Comparison of ENCODE assay signal across 1 cellular context in genomic region chr1:11729498-11730428, GRCh38.
TF ChIP-seq lines count a peak whose summit lies in the region.

No MANE protein-coding gene starts in this region.

TF ChIP-seq in HEK293, 187 proteins besides CTCF, POLR2A, EP300 and RAD21 (continued from another document):
- TF ChIP-seq ZFHX2 (tag by site-specific recombination; conservative IDR thresholded peaks at IDR 0.05): peak; percentile 98
- TF ChIP-seq ZBTB26 (tag by site-specific recombination; optimal IDR thresholded peaks at IDR 0.05): peak; percentile 35
- TF ChIP-seq, protein P1, sequence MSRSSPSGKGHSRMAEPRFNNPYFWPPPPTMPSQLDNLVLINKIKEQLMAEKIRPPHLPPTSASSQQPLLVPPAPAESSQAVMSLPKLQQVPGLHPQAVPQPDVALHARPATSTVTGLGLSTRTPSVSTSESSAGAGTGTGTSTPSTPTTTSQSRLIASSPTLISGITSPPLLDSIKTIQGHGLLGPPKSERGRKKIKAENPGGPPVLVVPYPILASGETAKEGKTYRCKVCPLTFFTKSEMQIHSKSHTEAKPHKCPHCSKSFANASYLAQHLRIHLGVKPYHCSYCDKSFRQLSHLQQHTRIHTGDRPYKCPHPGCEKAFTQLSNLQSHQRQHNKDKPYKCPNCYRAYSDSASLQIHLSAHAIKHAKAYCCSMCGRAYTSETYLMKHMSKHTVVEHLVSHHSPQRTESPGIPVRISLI (tag by site-specific recombination; IDR thresholded peaks at IDR 0.05): no peak
- TF ChIP-seq ZNF18 (tag by site-specific recombination; IDR thresholded peaks at IDR 0.05): peak; percentile 85
- no peak for TF ChIP-seq ZNF214 (tag by site-specific recombination; IDR thresholded peaks at IDR 0.05; ENCODE audit: borderline replicate concordance)
- no peak for TF ChIP-seq ZNF548 (tag by site-specific recombination; IDR thresholded peaks at IDR 0.05)
- no peak for TF ChIP-seq ZBTB48 (tag by site-specific recombination; IDR thresholded peaks at IDR 0.05)
- TF ChIP-seq ZSCAN30 (tag by site-specific recombination; IDR thresholded peaks at IDR 0.05): no peak
